Comparison of ENCODE assay signal across 1 cellular context in the genomic region with DNA sequence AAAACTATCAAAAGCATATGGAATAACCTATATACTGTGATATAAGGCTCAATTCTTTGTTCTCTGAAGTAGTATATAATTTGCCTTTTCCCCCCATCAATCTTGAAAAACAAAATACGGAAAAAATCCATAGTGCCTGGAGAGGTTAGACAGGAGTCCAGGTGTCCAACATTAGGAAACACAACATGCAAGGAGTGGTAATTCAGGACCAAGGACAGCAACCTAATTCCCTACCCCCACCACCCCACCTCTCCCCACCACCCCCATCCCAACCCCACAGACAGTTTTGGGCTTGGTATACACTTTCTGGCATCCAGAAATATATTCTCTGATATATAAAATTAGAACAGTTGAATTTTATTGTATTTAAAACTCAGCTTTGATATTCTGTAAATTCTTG.
TF ChIP-seq lines count a peak whose summit lies in the region.

No MANE protein-coding gene starts in this region.

TF ChIP-seq in HepG2, 621 proteins besides CTCF, POLR2A, EP300 and RAD21 (continued from another document):
- no peak for TF ChIP-seq PRDM10 (CRISPR knock-in tag; IDR thresholded peaks at IDR 0.05; ENCODE audit: low read depth)
TF ChIP-seq in HepG2: peak in this region for 1.
